Comparison of ENCODE assay signal across 8 cellular contexts in the genomic region with DNA sequence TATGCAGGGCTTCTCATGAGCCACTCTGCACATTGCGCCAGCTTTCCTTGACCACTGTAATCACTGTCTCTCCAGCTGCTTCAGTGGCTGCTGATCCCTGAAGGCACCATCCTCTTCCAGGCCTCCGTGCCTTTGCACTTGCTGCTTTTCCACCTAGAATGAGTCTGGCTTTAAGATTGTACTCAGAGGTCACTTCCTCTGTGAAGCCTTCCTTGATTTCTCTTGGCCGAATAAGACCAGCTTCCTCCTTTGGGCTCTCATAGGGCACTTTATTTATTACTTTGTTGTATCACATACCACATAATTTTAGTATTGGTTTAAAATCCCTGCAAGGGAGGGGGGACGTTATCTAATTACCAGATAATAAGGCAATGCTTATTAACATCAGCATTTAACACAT. TPM values are rescaled to one million over a fixed set of nuclear protein-coding genes. Genes with fewer than 3 reads are reported as not detected.
"Had no signal": no experiment of that assay in that cellular context is flagged by ENCODE, and none has a peak within 500 bp of the region (broad histone marks: within the 10 kb centered on the region; RNA-seq: fewer than 3 reads in every experiment).

No MANE protein-coding gene starts in this region.

- FAIRE-seq: G401.6, GM12878, GM12891, GM18507, GM19239 had no signal

- DNase-seq: GDM1, GF-D8 had no signal

- H3K4me3 ChIP-seq: GM12878 had no signal

- ATAC-seq: GM12878 had no signal

RNA-seq across cellular contexts. Expression of gene CACNA1E, which starts 10.6 kb away (rescaled TPM):
- total RNA-seq: G401 had no signal
